8 cellular contexts compared by ENCODE assay signal in the genomic region with DNA sequence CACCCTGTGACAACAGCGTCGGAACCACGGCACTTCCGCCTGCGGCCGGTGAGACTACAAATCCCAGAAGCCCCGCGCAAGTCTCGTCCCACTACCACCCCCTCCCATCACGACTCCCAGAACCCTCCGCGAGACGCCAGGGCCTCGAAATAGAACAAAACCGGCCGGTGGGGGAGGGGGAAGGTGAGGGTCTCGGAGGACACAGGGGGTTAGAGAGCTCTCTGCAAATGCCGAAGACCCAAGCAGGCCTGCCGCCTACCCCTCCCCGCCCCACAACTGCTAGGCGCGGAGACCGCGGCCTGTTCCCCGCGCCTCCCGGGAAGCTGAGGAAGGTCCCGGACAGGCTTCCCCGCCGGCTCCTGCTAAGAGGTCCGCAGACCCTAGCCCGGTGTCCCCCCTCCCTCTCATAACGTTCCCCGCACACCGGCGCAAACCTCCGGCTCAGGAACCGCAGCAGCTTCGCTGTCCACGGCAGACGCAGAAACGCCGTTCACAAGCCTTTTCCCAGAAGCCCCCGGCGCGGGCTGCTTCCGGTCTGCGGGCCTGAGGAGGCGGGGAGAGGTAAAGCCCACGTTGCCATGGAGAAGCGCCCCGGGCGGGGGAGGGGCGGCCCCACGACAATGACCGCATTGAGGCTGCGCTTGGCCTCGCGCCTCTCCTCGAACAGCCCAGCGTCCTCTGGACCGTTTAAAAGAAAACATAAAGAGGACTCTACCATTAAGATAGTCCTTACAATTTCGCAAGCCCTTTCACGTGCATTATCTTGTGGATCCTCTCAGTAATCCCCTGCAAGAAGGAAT. TPM values are rescaled to one million over a fixed set of nuclear protein-coding genes. Genes with fewer than 3 reads are reported as not detected.
DNase-seq lines count a peak whose midpoint lies in the region; ATAC-seq, FAIRE-seq and TF ChIP-seq lines count a peak whose summit lies in the region.

TSS of gene ZNF24 (minus strand) at position 485 of the 800 bp plus-strand sequence. CDS start 3,770 bp downstream, outside the sequence.

- under 1% methylated on average over 52 of the region's 64 CpGs for WGBS in smooth muscle cell (ENCODE audit: low lambda C conversion rate)

- DNase-seq in AG04449 (ENCODE audit: low read depth, low spot score), result no peak
- DNase-seq in NCI-H2227 treated with DMSO at 0.1 percent for 48 hours (lab: John Stamatoyannopoulos, UW), result peak; percentile 92
- peak; percentile 73 for DNase-seq in bronchial epithelial cell (ENCODE audit: low read depth)
- peak; percentile 97 for DNase-seq in iPS-NIHi7 (ENCODE audit: extremely low spot score)
- DNase-seq in smooth muscle cell (lab: John Stamatoyannopoulos, UW; ENCODE audit: unreplicated experiment), result peak; percentile 80

- H3K27ac ChIP-seq in smooth muscle cell (ENCODE audit: low read depth), result peak within 1 kb of the TSS; percentile 96

- FAIRE-seq in bronchial epithelial cell (lab: Jason Lieb, UNC), result no peak

- peaks cover 9% of the 10 kb centered on the region for H3K4me1 ChIP-seq in smooth muscle cell (ENCODE audit: low read depth)

- peak within 1 kb of the TSS; percentile 63 for H2AFZ ChIP-seq in smooth muscle cell (ENCODE audit: low read depth)

- POLR2A ChIA-PET in AG04449 (lab: Yijun Ruan, JAX), result no interaction called here

- no peak for TF ChIP-seq CTCF in AG04449 (IDR thresholded peaks at IDR 0.05; ENCODE audit: insufficient read depth, low read length, missing control alignments)
- no peak for TF ChIP-seq CTCF in WI38 (IDR thresholded peaks at IDR 0.05; ENCODE audit: low read depth, low read length)
- no peak for TF ChIP-seq CTCF in bronchial epithelial cell (IDR thresholded peaks at IDR 0.05; ENCODE audit: insufficient read depth, low read length, severe bottlenecking)
- TF ChIP-seq CTCF in smooth muscle cell (IDR thresholded peaks at IDR 0.05; ENCODE audit: borderline replicate concordance, insufficient read depth, poor library complexity, severe bottlenecking), result no peak

- no peaks in the 10 kb centered on the region for H3K9me3 ChIP-seq in smooth muscle cell (replicated peaks; ENCODE audit: low read depth)

- H3K4me3 ChIP-seq in AG04449 (ENCODE audit: low read depth, low read length) (peak within 1 kb of the TSS; percentile 97), WI38 (ENCODE audit: low read depth, low read length) (peak within 1 kb of the TSS; percentile 95), bronchial epithelial cell (ENCODE audit: low read depth, low read length) (peak within 1 kb of the TSS; percentile 84), smooth muscle cell (peak within 1 kb of the TSS; percentile 70)

- no peaks in the 10 kb centered on the region for H3K27me3 ChIP-seq in bronchial epithelial cell (ENCODE audit: control insufficient read depth, insufficient read depth, low read length)
- no peaks in the 10 kb centered on the region for H3K27me3 ChIP-seq in smooth muscle cell (ENCODE audit: low read depth)

- peaks cover 50% of the 10 kb centered on the region for H3K79me2 ChIP-seq in smooth muscle cell (ENCODE audit: low read depth)

- ATAC-seq in GM18907 (IDR thresholded peaks at IDR 0.05; ENCODE audit: unreplicated experiment) (peak; percentile 90), HG03159 (IDR thresholded peaks at IDR 0.05; ENCODE audit: unreplicated experiment) (peak; percentile 86)

- H3F3A ChIP-seq in smooth muscle cell (ENCODE audit: low read depth), result no peaks in the 10 kb centered on the region

- CTCF ChIA-PET in AG04449 (lab: Yijun Ruan, JAX), result interaction anchor here (0.6 to 4.1 kb wide), 4 partner anchors 11 to 1298 kb away, joined by 3 to 34 read pairs (median 10); no protein-coding TSS in a partner anchor

- H4K20me1 ChIP-seq in smooth muscle cell (ENCODE audit: low read depth), result peaks cover 47% of the 10 kb centered on the region

- H3K36me3 ChIP-seq in bronchial epithelial cell (ENCODE audit: control insufficient read depth, insufficient read depth, low read length) (peaks cover 11% of the 10 kb centered on the region), smooth muscle cell (ENCODE audit: low read depth) (peaks cover 3% of the 10 kb centered on the region)

- peak within 1 kb of the TSS; percentile 90 for H3K4me2 ChIP-seq in smooth muscle cell

- H3K9ac ChIP-seq in smooth muscle cell (ENCODE audit: low read depth), result peak within 1 kb of the TSS; percentile 99

RNA-seq across cellular contexts. Expression of gene ZNF24, which starts in this region (rescaled TPM):
- 28.5 and 32.9 TPM in 2 replicates for total RNA-seq in bronchial epithelial cell
- total RNA-seq in smooth muscle cell, result 40.8 and 59.6 TPM in 2 replicates
- 26.2 and 27.3 TPM in 2 replicates for polyA plus RNA-seq in smooth muscle cell
